Comparison of ENCODE assay signal across 23 cellular contexts in genomic region chr10:80771902-80772555, GRCh38.
DNase-seq lines count a peak whose midpoint lies in the region; TF ChIP-seq lines count a peak whose summit lies in the region.
"Had no signal": no experiment of that assay in that cellular context is flagged by ENCODE, and none has a peak within 500 bp of the region (broad histone marks: within the 10 kb centered on the region; RNA-seq: fewer than 3 reads in every experiment).

No MANE protein-coding gene starts in this region.

- H2BK5ac ChIP-seq in H9 (ENCODE audit: insufficient read length, low read length) (no peak overlapping the region), trophoblast cell (ENCODE audit: low read depth, low read length, poor library complexity) (no peak overlapping the region)

- H4K91ac ChIP-seq in H9 (ENCODE audit: insufficient read length, low read depth, low read length) (no peak overlapping the region), trophoblast cell (ENCODE audit: low read depth, low read length) (no peak overlapping the region)

- DNase-seq in DMS 273 (lab: John Stamatoyannopoulos, UW; ENCODE audit: unreplicated experiment) (peak; percentile 7), DMS 273 treated with DMSO at 0.1 percent for 48 hours (lab: John Stamatoyannopoulos, UW) (no peak), H9 (no peak), endothelial cell (ENCODE audit: low spot score) (peak; percentile 22), trophoblast cell (no peak), thyroid gland (no peak), type B pancreatic cell (ENCODE audit: extremely low spot score, unreplicated experiment) (no peak), epidermal melanocyte (ENCODE audit: insufficient read length, low spot score) (no peak)
- DNase-seq: Calu3; CD8-positive, alpha-beta T cell; GDM1; H7; MM.1S; NCI-H2029; NCI-H2227 treated with DMSO at 0.1 percent for 48 hours; NCI-H526 treated with DMSO at 0.1 percent for 48 hours; RPMI8226; SHP77 had no signal

- H3K9ac ChIP-seq in H9 (ENCODE audit: extremely low read depth, insufficient read length, low read length) (no peak overlapping the region), trophoblast cell (ENCODE audit: low read length) (no peak overlapping the region)
- H3K9ac ChIP-seq: KMS-11 had no signal

- H3K27ac Mint-ChIP-seq in H9 (peak overlapping the region in 1 of 3 experiments; percentile 19; a peak in 1 of 7 replicates), endothelial cell (ENCODE audit: unreplicated experiment) (no peak overlapping the region), type B pancreatic cell (no peak overlapping the region)
- H3K27ac Mint-ChIP-seq: B cell; CD8-positive, alpha-beta T cell had no signal

- H3K4ac ChIP-seq in H9 (ENCODE audit: low read depth, low read length) (no peak overlapping the region), trophoblast cell (ENCODE audit: low read depth, low read length) (no peak overlapping the region)

- no peaks in the 10 kb centered on the region for H4K20me1 ChIP-seq in H9 (ENCODE audit: control insufficient read depth, insufficient read depth, insufficient read length)

- H2BK12ac ChIP-seq in H9 (ENCODE audit: insufficient read length, low read depth, low read length) (no peak overlapping the region), trophoblast cell (ENCODE audit: low read length) (no peak overlapping the region)

- H3T11ph ChIP-seq in H9 (ENCODE audit: low read length) = no peak overlapping the region

- H2BK20ac ChIP-seq in H9 (ENCODE audit: low read depth, low read length, poor library complexity, severe bottlenecking) = no peak overlapping the region

- H3K27me3 Mint-ChIP-seq in H9 (ENCODE audit: low read depth) (no peaks in the 10 kb centered on the region), endothelial cell (ENCODE audit: unreplicated experiment) (no peaks in the 10 kb centered on the region), type B pancreatic cell (no peaks in the 10 kb centered on the region)

- H4K12ac ChIP-seq in trophoblast cell (ENCODE audit: low read depth, low read length) = no peak overlapping the region

- H4K8ac ChIP-seq in H9 (replicated peaks; ENCODE audit: insufficient read length, low read depth, low read length) = no peak overlapping the region
- no peak overlapping the region for H4K8ac ChIP-seq in trophoblast cell (ENCODE audit: low read depth, low read length)

- no peak overlapping the region for H3K4me2 ChIP-seq in H9 (ENCODE audit: insufficient read depth, insufficient read length, low read length)
- H3K4me2 ChIP-seq in trophoblast cell (ENCODE audit: low read length) = no peak overlapping the region
- H3K4me2 ChIP-seq: KMS-11 had no signal

- no peak for TF ChIP-seq POLR2A in thyroid gland (IDR thresholded peaks at IDR 0.05)

- peak overlapping the region; percentile 22 for H2AFZ ChIP-seq in H9 (ENCODE audit: low read length)
- no peak overlapping the region for H2AFZ ChIP-seq in trophoblast cell (ENCODE audit: insufficient read depth, low read length, poor library complexity)

- H3K56ac ChIP-seq in H9 (ENCODE audit: insufficient read length, low read depth, low read length) = no peak overlapping the region

- no peaks in the 10 kb centered on the region for H3K9me3 ChIP-seq in H9 (ENCODE audit: control insufficient read depth, low read depth, low read length)
- no peaks in the 10 kb centered on the region for H3K9me3 ChIP-seq in trophoblast cell (ENCODE audit: insufficient read depth, low read depth, low read length)
- H3K9me3 ChIP-seq in thyroid gland = no peaks in the 10 kb centered on the region

- no peak overlapping the region for H3K4me3 Mint-ChIP-seq in H9
- H3K4me3 Mint-ChIP-seq in endothelial cell (ENCODE audit: unreplicated experiment) = no peak overlapping the region
- H3K4me3 Mint-ChIP-seq in type B pancreatic cell = no peak overlapping the region
- H3K4me3 Mint-ChIP-seq: B cell; CD8-positive, alpha-beta T cell had no signal

- H3K4me1 ChIP-seq in H9 (ENCODE audit: insufficient read depth, low read length) (no peaks in the 10 kb centered on the region; the same call in 1 of the 2 replicates), trophoblast cell (ENCODE audit: control insufficient read depth in 1 of 2, insufficient read depth in 2 of 2, low read length in 2 of 2) (no peaks in the 10 kb centered on the region), thyroid gland (no peaks in the 10 kb centered on the region)

- no peaks in the 10 kb centered on the region for H3K79me2 ChIP-seq in H9 (ENCODE audit: insufficient read depth, low read length)
- H3K79me2 ChIP-seq in trophoblast cell (ENCODE audit: control insufficient read depth, insufficient read depth, low read length, poor library complexity) = no peaks in the 10 kb centered on the region

- no CpG with 5 or more reads among the region's 10 CpGs for WGBS in H9 (ENCODE audit: extremely low coverage, insufficient read length, low lambda C conversion rate)
- no CpG with 5 or more reads among the region's 10 CpGs for WGBS in trophoblast cell (ENCODE audit: extremely low coverage, insufficient coverage, insufficient read length)
- WGBS in thyroid gland, 2 donors = 54 to 55% methylated on average over 10 of the region's 10 CpGs

- TF ChIP-seq CTCF in H9 (conservative IDR thresholded peaks at IDR 0.05) (no peak), endothelial cell (IDR thresholded peaks at IDR 0.05; ENCODE audit: unreplicated experiment) (no peak), thyroid gland (IDR thresholded peaks at IDR 0.05) (no peak), type B pancreatic cell (conservative IDR thresholded peaks at IDR 0.05) (no peak)

- no peak overlapping the region for H3K4me3 ChIP-seq in trophoblast cell (ENCODE audit: low read depth, low read length)
- no peak overlapping the region for H3K4me3 ChIP-seq in thyroid gland (replicated peaks in 1 of 3)
- H3K4me3 ChIP-seq: GM12878 had no signal

- H3K79me1 ChIP-seq in H9 (ENCODE audit: insufficient read depth, low read depth, low read length, poor library complexity, severe bottlenecking) = no peaks in the 10 kb centered on the region
- no peaks in the 10 kb centered on the region for H3K79me1 ChIP-seq in trophoblast cell (ENCODE audit: low read length)

- H3K23ac ChIP-seq in H9 (ENCODE audit: insufficient read length, low read depth, low read length) = no peak overlapping the region
- H3K23ac ChIP-seq in trophoblast cell (ENCODE audit: low read length) = peak overlapping the region; percentile 61

- intact Hi-C loops in thyroid gland (cut with DNase I) = no loop called here

- no peak overlapping the region for H2BK15ac ChIP-seq in H9 (ENCODE audit: low read depth, low read length)

- H3K27ac ChIP-seq in H9 (ENCODE audit: insufficient read length, low read depth, low read length) (no peak overlapping the region), trophoblast cell (ENCODE audit: low read depth, low read length) (no peak overlapping the region), thyroid gland (no peak overlapping the region)
- H3K27ac ChIP-seq: 22Rv1, C4-2B, KMS-11 had no signal

- no peak overlapping the region for H4K5ac ChIP-seq in H9 (ENCODE audit: insufficient read length, low read depth, low read length)

- H3K23me2 ChIP-seq in H9 (ENCODE audit: insufficient read length, low read depth, low read length, poor library complexity, severe bottlenecking) = no peaks in the 10 kb centered on the region

- H3K14ac ChIP-seq in H9 (ENCODE audit: insufficient read depth, low read length) = no peak overlapping the region
- no peak overlapping the region for H3K14ac ChIP-seq in trophoblast cell (ENCODE audit: low read length)

- H2AK5ac ChIP-seq in H9 (ENCODE audit: insufficient read length, low read length) (no peak overlapping the region), trophoblast cell (ENCODE audit: low read length) (no peak overlapping the region)

- H3K9me3 Mint-ChIP-seq in H9 (no peaks in the 10 kb centered on the region), endothelial cell (ENCODE audit: unreplicated experiment) (no peaks in the 10 kb centered on the region), type B pancreatic cell (no peaks in the 10 kb centered on the region)
- H3K9me3 Mint-ChIP-seq: CD8-positive, alpha-beta T cell had no signal

- H3K18ac ChIP-seq in H9 (ENCODE audit: insufficient read length, low read depth, low read length) (no peak overlapping the region), trophoblast cell (ENCODE audit: low read length) (no peak overlapping the region)

- H2BK120ac ChIP-seq in H9 (ENCODE audit: low read depth, low read length, poor library complexity, severe bottlenecking) (no peak overlapping the region), trophoblast cell (ENCODE audit: insufficient read depth, low read length, poor library complexity) (no peak overlapping the region)

- H3K36me3 Mint-ChIP-seq in H9 (ENCODE audit: insufficient read depth in 1 of 3, low read depth in 3 of 3) (no peaks in the 10 kb centered on the region; a peak in 1 of 7 replicates), endothelial cell (ENCODE audit: low read depth, unreplicated experiment) (no peaks in the 10 kb centered on the region), type B pancreatic cell (no peaks in the 10 kb centered on the region)
- H3K36me3 Mint-ChIP-seq: CD8-positive, alpha-beta T cell had no signal

- no peaks in the 10 kb centered on the region for H3K27me3 ChIP-seq in H9 (ENCODE audit: insufficient read depth, low read length)
- H3K27me3 ChIP-seq in trophoblast cell (ENCODE audit: insufficient read depth, low read length) = no peaks in the 10 kb centered on the region
- H3K27me3 ChIP-seq in thyroid gland = no peaks in the 10 kb centered on the region

- no peaks in the 10 kb centered on the region for H3K36me3 ChIP-seq in trophoblast cell (ENCODE audit: control insufficient read depth in 1 of 2, insufficient read depth in 2 of 2, low read length in 2 of 2)
- no peaks in the 10 kb centered on the region for H3K36me3 ChIP-seq in thyroid gland

- peaks cover 5 to 15% of the 10 kb centered on the region in 2 experiments for H3K4me1 Mint-ChIP-seq in H9
- H3K4me1 Mint-ChIP-seq in endothelial cell (ENCODE audit: unreplicated experiment) = peaks cover 28% of the 10 kb centered on the region
- H3K4me1 Mint-ChIP-seq in type B pancreatic cell (ENCODE audit: unreplicated experiment) = peaks cover 9% of the 10 kb centered on the region
- H3K4me1 Mint-ChIP-seq: B cell had no signal

Comparison
In these comparisons a context has a peak if more than half of its experiments do, and no peak if none do; other contexts are left out.
1. DNase-seq: peak in DMS 273 (single experiment) and endothelial cell (single experiment); none in DMS 273 treated with DMSO at 0.1 percent for 48 hours (single experiment), H9 (single experiment), trophoblast cell (0 of 2), thyroid gland (0 of 2), type B pancreatic cell (single experiment) and epidermal melanocyte (single experiment).